Comparison of ENCODE assay signal across 19 cellular contexts in the genomic region with DNA sequence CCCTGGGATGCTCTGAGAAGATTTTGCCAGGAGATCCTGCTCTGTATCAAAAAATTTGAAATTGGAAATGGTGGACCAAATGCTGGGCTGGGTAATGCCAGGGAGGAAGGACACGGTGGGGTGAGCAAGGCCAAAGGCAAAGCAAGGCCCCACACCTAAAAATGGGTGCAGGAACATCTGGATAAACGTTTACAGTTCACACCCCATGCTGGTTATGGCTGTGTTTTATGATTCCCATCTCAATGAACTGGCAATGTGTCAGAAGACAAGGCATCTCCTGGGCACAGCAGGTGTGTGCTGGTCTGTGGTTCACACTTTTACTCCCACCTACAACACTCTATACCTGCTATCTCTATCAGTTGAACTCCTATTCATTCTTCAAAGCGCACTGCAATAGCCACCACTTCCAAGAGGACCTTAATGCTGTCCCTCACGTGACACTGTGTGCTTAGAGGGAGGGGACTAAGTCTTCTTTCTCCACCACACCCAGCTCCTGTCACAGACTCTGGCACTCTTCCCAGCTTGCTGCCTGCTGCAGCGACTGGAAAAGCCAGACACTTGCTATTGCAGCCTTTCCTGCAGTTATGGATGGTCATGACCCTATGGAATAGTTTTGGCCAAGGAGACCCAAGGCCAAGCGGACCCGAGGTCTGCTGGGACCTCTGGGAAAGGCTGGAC.
DNase-seq lines count a peak whose midpoint lies in the region; ATAC-seq, FAIRE-seq and TF ChIP-seq lines count a peak whose summit lies in the region.
"Had no signal": no experiment of that assay in that cellular context is flagged by ENCODE, and none has a peak within 500 bp of the region (broad histone marks: within the 10 kb centered on the region; RNA-seq: fewer than 3 reads in every experiment).

No MANE protein-coding gene starts in this region.

- intact Hi-C loops in HepG2 (cut with micrococcal nuclease; ENCODE audit: unreplicated experiment): no loop called here

- H3K9me3 Mint-ChIP-seq in T-helper 2 cell treated with Interferon-gamma antibody and Interleukin-4, amounts not matched to agents 5 μg/mL and 100 μg/mL, for 36 hours: no peaks in the 10 kb centered on the region
- H3K9me3 Mint-ChIP-seq: activated naive CD4-positive, alpha-beta T cell treated with anti-CD3 and anti-CD28 coated beads, Interleukin-2, amount 50 U/mL, for 24 hours; natural killer cell; stimulated activated effector memory CD8-positive, alpha-beta T cell treated with anti-CD3 and anti-CD28 coated beads, Interleukin-12 subunit alpha, Interleukin-12 subunit beta, amount 100 ng/mL, for 72 hours had no signal

- DNase-seq in DMS 273 (lab: John Stamatoyannopoulos, UW; ENCODE audit: unreplicated experiment) (peak; percentile 12), DMS 273 treated with DMSO at 0.1 percent for 48 hours (lab: John Stamatoyannopoulos, UW) (no peak), HUDEP-2 (lab: John Stamatoyannopoulos, UW; ENCODE audit: unreplicated experiment in 76 of 76) (peak in 70 of 76 experiments; percentile 3 to 81 (median 47)), NCI-H774 (lab: John Stamatoyannopoulos, UW) (peak; percentile 26), left lobe of liver (ENCODE audit: low spot score) (no peak), HepG2 (ENCODE audit: low spot score) (no peak)
- no peak for DNase-seq in T-helper 2 cell treated with Interferon-gamma antibody and Interleukin-4, amounts not matched to agents 5 μg/mL and 100 μg/mL, for 36 hours (ENCODE audit: low spot score)
- DNase-seq: activated CD4-positive, alpha-beta T cell treated with anti-CD3 and anti-CD28 coated beads for 48 hours; body of pancreas; C1 segment of cervical spinal cord; natural killer cell; NCI-H226; upper lobe of left lung had no signal

- ATAC-seq in left lobe of liver (peak; percentile 24), GM19455 (IDR thresholded peaks at IDR 0.05; ENCODE audit: unreplicated experiment) (no peak), HepG2 (no peak)
- ATAC-seq: body of pancreas; lower lobe of right lung; natural killer cell; stimulated activated effector memory CD8-positive, alpha-beta T cell treated with anti-CD3 and anti-CD28 coated beads, Interleukin-12 subunit alpha, Interleukin-12 subunit beta, amount 100 ng/mL, for 72 hours had no signal

- no peaks in the 10 kb centered on the region for H3K4me1 Mint-ChIP-seq in T-helper 2 cell treated with Interferon-gamma antibody and Interleukin-4, amounts not matched to agents 5 μg/mL and 100 μg/mL, for 36 hours (ENCODE audit: low read depth)
- H3K4me1 Mint-ChIP-seq: activated naive CD4-positive, alpha-beta T cell treated with anti-CD3 and anti-CD28 coated beads, Interleukin-2, amount 50 U/mL, for 24 hours; natural killer cell; stimulated activated effector memory CD8-positive, alpha-beta T cell treated with anti-CD3 and anti-CD28 coated beads, Interleukin-12 subunit alpha, Interleukin-12 subunit beta, amount 100 ng/mL, for 72 hours had no signal

- no peaks in the 10 kb centered on the region for H3K79me2 ChIP-seq in HepG2 (ENCODE audit: insufficient read depth, low read length)

- no peaks in the 10 kb centered on the region for H3K27me3 ChIP-seq in HepG2 (ENCODE audit: control insufficient read depth in 1 of 2, insufficient read depth in 2 of 2, low read length in 2 of 2)
- H3K27me3 ChIP-seq: body of pancreas, upper lobe of left lung had no signal

- CTCF ChIA-PET in HepG2 (lab: Yijun Ruan, JAX; ENCODE audit: low intra/inter-chr PET ratio, low total read pairs): no interaction called here

- 90% methylated on average over 5 of the region's 7 CpGs for WGBS in HepG2 (ENCODE audit: low lambda C conversion rate)

- in situ Hi-C loops in HepG2 (cut with HindIII; ENCODE audit: extremely low pct_ligation_motif_present, low pct_unique_long_range_greater_than_20kb): no loop called here

- H3K27ac Mint-ChIP-seq in T-helper 2 cell treated with Interferon-gamma antibody and Interleukin-4, amounts not matched to agents 5 μg/mL and 100 μg/mL, for 36 hours: no peak overlapping the region
- H3K27ac Mint-ChIP-seq: activated naive CD4-positive, alpha-beta T cell treated with anti-CD3 and anti-CD28 coated beads, Interleukin-2, amount 50 U/mL, for 24 hours; natural killer cell; stimulated activated effector memory CD8-positive, alpha-beta T cell treated with anti-CD3 and anti-CD28 coated beads, Interleukin-12 subunit alpha, Interleukin-12 subunit beta, amount 100 ng/mL, for 72 hours had no signal

- no peak for TF ChIP-seq RAD21 in HepG2 (CRISPR knock-in tag; IDR thresholded peaks at IDR 0.05)

- peaks cover 3% of the 10 kb centered on the region; the same call in 1 of the 2 replicates for H4K20me1 ChIP-seq in HepG2 (ENCODE audit: insufficient read depth, low read length)

- H3K4me2 ChIP-seq in HepG2 (ENCODE audit: low read depth, low read length): no peak overlapping the region

- H3K4me3 ChIP-seq in HepG2 (replicated peaks in 1 of 3; ENCODE audit: insufficient read depth in 1 of 3, low read depth in 2 of 3, low read length in 3 of 3): no peak overlapping the region
- H3K4me3 ChIP-seq: body of pancreas, lower lobe of right lung, upper lobe of left lung had no signal

- no peak for TF ChIP-seq POLR2A in HepG2 (IDR thresholded peaks at IDR 0.05; ENCODE audit: insufficient read depth in 1 of 2, low read depth in 2 of 2, low read length in 2 of 2)

- H3K9me3 ChIP-seq in HepG2 (ENCODE audit: low read length): no peaks in the 10 kb centered on the region
- H3K9me3 ChIP-seq: body of pancreas, lower lobe of right lung, upper lobe of left lung had no signal

- peaks cover 2% of the 10 kb centered on the region for H3K27me3 Mint-ChIP-seq in T-helper 2 cell treated with Interferon-gamma antibody and Interleukin-4, amounts not matched to agents 5 μg/mL and 100 μg/mL, for 36 hours (ENCODE audit: low read depth)

- FAIRE-seq in HepG2 (lab: Jason Lieb, UNC): no peak
- FAIRE-seq: H54 had no signal

- no peak overlapping the region for H3K27ac ChIP-seq in HepG2 (ENCODE audit: extremely low read length, insufficient read depth, low read length)
- H3K27ac ChIP-seq: 22Rv1, body of pancreas, lower lobe of right lung, upper lobe of left lung had no signal

- H3K4me3 Mint-ChIP-seq in T-helper 2 cell treated with Interferon-gamma antibody and Interleukin-4, amounts not matched to agents 5 μg/mL and 100 μg/mL, for 36 hours: no peak overlapping the region
- H3K4me3 Mint-ChIP-seq: activated naive CD4-positive, alpha-beta T cell treated with anti-CD3 and anti-CD28 coated beads, Interleukin-2, amount 50 U/mL, for 24 hours; natural killer cell; stimulated activated effector memory CD8-positive, alpha-beta T cell treated with anti-CD3 and anti-CD28 coated beads, Interleukin-12 subunit alpha, Interleukin-12 subunit beta, amount 100 ng/mL, for 72 hours had no signal

- no peak for TF ChIP-seq CTCF in HepG2 (CRISPR knock-in tag; IDR thresholded peaks at IDR 0.05)

- POLR2A ChIA-PET in HepG2 (lab: Yijun Ruan, JAX): no interaction called here

- H3K4me1 ChIP-seq in HepG2 (ENCODE audit: insufficient read depth, low read length): no peaks in the 10 kb centered on the region
- H3K4me1 ChIP-seq: body of pancreas, lower lobe of right lung, upper lobe of left lung had no signal

- TF ChIP-seq EP300 in HepG2 (IDR thresholded peaks at IDR 0.05; ENCODE audit: low read depth in 2 of 2, low read length in 2 of 2): no peak
- TF ChIP-seq EP300 in HepG2 (CRISPR knock-in tag; IDR thresholded peaks at IDR 0.05; ENCODE audit: borderline replicate concordance): no peak

- no peak overlapping the region for H3K9ac ChIP-seq in HepG2 (ENCODE audit: insufficient read depth, low read depth, low read length)

- H3K36me3 ChIP-seq in HepG2 (replicated peaks in 1 of 2; ENCODE audit: control insufficient read depth in 1 of 2, insufficient read depth in 2 of 2, low read length in 2 of 2): peaks cover 2 to 6% of the 10 kb centered on the region in 2 experiments; a peak in 3 of 5 replicates
- H3K36me3 ChIP-seq: lower lobe of right lung, upper lobe of left lung had no signal

- H2AFZ ChIP-seq in HepG2 (ENCODE audit: low read length): no peak overlapping the region

- no TSS peak for BruUV-seq in HepG2 (replicated peaks; lab: Mats Ljungman, UMichigan)

- H3K36me3 Mint-ChIP-seq in T-helper 2 cell treated with Interferon-gamma antibody and Interleukin-4, amounts not matched to agents 5 μg/mL and 100 μg/mL, for 36 hours (ENCODE audit: low read depth): no peaks in the 10 kb centered on the region
- H3K36me3 Mint-ChIP-seq: activated naive CD4-positive, alpha-beta T cell treated with anti-CD3 and anti-CD28 coated beads, Interleukin-2, amount 50 U/mL, for 24 hours; natural killer cell; stimulated activated effector memory CD8-positive, alpha-beta T cell treated with anti-CD3 and anti-CD28 coated beads, Interleukin-12 subunit alpha, Interleukin-12 subunit beta, amount 100 ng/mL, for 72 hours had no signal

TF ChIP-seq in HepG2, 621 proteins besides CTCF, POLR2A, EP300 and RAD21:
- TF ChIP-seq ZNF629 (CRISPR knock-in tag; conservative IDR thresholded peaks at IDR 0.05) (no peak), ZNF296 (CRISPR knock-in tag; conservative IDR thresholded peaks at IDR 0.05) (no peak), TCF7L2 (IDR thresholded peaks at IDR 0.05; ENCODE audit: low read depth, low read length) (no peak), TAF15 (IDR thresholded peaks at IDR 0.05; ENCODE audit: low read depth, low read length, poor library complexity, severe bottlenecking) (no peak), ZNF484 (CRISPR knock-in tag; IDR thresholded peaks at IDR 0.05; ENCODE audit: borderline replicate concordance, low read depth) (no peak), ATM (IDR thresholded peaks at IDR 0.05; ENCODE audit: borderline replicate concordance) (no peak)
- TF ChIP-seq, protein P1, sequence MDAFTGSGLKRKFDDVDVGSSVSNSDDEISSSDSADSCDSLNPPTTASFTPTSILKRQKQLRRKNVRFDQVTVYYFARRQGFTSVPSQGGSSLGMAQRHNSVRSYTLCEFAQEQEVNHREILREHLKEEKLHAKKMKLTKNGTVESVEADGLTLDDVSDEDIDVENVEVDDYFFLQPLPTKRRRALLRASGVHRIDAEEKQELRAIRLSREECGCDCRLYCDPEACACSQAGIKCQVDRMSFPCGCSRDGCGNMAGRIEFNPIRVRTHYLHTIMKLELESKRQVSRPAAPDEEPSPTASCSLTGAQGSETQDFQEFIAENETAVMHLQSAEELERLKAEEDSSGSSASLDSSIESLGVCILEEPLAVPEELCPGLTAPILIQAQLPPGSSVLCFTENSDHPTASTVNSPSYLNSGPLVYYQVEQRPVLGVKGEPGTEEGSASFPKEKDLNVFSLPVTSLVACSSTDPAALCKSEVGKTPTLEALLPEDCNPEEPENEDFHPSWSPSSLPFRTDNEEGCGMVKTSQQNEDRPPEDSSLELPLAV (CRISPR knock-in tag; conservative IDR thresholded peaks at IDR 0.05; ENCODE audit: low read depth): no peak
- TF ChIP-seq, protein P2, sequence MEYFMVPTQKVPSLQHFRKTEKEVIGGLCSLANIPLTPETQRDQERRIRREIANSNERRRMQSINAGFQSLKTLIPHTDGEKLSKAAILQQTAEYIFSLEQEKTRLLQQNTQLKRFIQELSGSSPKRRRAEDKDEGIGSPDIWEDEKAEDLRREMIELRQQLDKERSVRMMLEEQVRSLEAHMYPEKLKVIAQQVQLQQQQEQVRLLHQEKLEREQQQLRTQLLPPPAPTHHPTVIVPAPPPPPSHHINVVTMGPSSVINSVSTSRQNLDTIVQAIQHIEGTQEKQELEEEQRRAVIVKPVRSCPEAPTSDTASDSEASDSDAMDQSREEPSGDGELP (IDR thresholded peaks at IDR 0.05; ENCODE audit: borderline replicate concordance, low read depth): no peak

Comparison
In these comparisons a context has a peak if more than half of its experiments do, and no peak if none do; other contexts are left out.
1. DNase-seq: peak in DMS 273 (single experiment), HUDEP-2 (70 of 76) and NCI-H774 (single experiment); none in DMS 273 treated with DMSO at 0.1 percent for 48 hours (single experiment), left lobe of liver (single experiment), HepG2 (single experiment) and T-helper 2 cell treated with Interferon-gamma antibody and Interleukin-4, amounts not matched to agents 5 μg/mL and 100 μg/mL, for 36 hours (single experiment).